In genomic region chr11:60918941-60919275, GRCh38 we compare ENCODE assay signal across 1 cellular context.
TF ChIP-seq lines count a peak whose summit lies in the region.

No MANE protein-coding gene starts in this region.

TF ChIP-seq in GM23338, 12 proteins besides CTCF, POLR2A, EP300 and RAD21 (continued from another document):
- TF ChIP-seq, protein P1, sequence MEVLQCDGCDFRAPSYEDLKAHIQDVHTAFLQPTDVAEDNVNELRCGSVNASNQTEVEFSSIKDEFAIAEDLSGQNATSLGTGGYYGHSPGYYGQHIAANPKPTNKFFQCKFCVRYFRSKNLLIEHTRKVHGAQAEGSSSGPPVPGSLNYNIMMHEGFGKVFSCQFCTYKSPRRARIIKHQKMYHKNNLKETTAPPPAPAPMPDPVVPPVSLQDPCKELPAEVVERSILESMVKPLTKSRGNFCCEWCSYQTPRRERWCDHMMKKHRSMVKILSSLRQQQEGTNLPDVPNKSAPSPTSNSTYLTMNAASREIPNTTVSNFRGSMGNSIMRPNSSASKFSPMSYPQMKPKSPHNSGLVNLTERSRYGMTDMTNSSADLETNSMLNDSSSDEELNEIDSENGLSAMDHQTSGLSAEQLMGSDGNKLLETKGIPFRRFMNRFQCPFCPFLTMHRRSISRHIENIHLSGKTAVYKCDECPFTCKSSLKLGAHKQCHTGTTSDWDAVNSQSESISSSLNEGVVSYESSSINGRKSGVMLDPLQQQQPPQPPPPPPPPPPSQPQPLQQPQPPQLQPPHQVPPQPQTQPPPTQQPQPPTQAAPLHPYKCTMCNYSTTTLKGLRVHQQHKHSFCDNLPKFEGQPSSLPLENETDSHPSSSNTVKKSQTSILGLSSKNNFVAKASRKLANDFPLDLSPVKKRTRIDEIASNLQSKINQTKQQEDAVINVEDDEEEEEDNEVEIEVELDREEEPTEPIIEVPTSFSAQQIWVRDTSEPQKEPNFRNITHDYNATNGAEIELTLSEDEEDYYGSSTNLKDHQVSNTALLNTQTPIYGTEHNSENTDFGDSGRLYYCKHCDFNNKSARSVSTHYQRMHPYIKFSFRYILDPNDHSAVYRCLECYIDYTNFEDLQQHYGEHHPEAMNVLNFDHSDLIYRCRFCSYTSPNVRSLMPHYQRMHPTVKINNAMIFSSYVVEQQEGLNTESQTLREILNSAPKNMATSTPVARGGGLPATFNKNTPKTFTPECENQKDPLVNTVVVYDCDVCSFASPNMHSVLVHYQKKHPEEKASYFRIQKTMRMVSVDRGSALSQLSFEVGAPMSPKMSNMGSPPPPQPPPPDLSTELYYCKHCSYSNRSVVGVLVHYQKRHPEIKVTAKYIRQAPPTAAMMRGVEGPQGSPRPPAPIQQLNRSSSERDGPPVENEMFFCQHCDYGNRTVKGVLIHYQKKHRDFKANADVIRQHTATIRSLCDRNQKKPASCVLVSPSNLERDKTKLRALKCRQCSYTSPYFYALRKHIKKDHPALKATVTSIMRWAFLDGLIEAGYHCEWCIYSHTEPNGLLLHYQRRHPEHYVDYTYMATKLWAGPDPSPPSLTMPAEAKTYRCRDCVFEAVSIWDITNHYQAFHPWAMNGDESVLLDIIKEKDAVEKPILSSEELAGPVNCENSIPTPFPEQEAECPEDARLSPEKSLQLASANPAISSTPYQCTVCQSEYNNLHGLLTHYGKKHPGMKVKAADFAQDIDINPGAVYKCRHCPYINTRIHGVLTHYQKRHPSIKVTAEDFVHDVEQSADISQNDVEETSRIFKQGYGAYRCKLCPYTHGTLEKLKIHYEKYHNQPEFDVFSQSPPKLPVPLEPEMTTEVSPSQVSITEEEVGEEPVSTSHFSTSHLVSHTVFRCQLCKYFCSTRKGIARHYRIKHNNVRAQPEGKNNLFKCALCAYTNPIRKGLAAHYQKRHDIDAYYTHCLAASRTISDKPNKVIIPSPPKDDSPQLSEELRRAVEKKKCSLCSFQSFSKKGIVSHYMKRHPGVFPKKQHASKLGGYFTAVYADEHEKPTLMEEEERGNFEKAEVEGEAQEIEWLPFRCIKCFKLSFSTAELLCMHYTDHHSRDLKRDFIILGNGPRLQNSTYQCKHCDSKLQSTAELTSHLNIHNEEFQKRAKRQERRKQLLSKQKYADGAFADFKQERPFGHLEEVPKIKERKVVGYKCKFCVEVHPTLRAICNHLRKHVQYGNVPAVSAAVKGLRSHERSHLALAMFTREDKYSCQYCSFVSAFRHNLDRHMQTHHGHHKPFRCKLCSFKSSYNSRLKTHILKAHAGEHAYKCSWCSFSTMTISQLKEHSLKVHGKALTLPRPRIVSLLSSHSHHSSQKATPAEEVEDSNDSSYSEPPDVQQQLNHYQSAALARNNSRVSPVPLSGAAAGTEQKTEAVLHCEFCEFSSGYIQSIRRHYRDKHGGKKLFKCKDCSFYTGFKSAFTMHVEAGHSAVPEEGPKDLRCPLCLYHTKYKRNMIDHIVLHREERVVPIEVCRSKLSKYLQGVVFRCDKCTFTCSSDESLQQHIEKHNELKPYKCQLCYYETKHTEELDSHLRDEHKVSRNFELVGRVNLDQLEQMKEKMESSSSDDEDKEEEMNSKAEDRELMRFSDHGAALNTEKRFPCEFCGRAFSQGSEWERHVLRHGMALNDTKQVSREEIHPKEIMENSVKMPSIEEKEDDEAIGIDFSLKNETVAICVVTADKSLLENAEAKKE (CRISPR knock-in tag; IDR thresholded peaks at IDR 0.05) = no peak
- TF ChIP-seq, protein P2, sequence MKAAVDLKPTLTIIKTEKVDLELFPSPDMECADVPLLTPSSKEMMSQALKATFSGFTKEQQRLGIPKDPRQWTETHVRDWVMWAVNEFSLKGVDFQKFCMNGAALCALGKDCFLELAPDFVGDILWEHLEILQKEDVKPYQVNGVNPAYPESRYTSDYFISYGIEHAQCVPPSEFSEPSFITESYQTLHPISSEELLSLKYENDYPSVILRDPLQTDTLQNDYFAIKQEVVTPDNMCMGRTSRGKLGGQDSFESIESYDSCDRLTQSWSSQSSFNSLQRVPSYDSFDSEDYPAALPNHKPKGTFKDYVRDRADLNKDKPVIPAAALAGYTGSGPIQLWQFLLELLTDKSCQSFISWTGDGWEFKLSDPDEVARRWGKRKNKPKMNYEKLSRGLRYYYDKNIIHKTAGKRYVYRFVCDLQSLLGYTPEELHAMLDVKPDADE (IDR thresholded peaks at IDR 0.05) = no peak
- TF ChIP-seq REST (IDR thresholded peaks at IDR 0.05; ENCODE audit: unreplicated experiment) (no peak), CREB1 (CRISPR knock-in tag; IDR thresholded peaks at IDR 0.05; ENCODE audit: low read depth) (no peak), STAT1 (IDR thresholded peaks at IDR 0.05; ENCODE audit: unreplicated experiment) (no peak), EZH2phosphoT487 (IDR thresholded peaks at IDR 0.05; ENCODE audit: unreplicated experiment) (no peak)
TF ChIP-seq in GM23338: peak in this region for 0.
